ENCODE assay signal across 1 cellular context in the genomic region with DNA sequence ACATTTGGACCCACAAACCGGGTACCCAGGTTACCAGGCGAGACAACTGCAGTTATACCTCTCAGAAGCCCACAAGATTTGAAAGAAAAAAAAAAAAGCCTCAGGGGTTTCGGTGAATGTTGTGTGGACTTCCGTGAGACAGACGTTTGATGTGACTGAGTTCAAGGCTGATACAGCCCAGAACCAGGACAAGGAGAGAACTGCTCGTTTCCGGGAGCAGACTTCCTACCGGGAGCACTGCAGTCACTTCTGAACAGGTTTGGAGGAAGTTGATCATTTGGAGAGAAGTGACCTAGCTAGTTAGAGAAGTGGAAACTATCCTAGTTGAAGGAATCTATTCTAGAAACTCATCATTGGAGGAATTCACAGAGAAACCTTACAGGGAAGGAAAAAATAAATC.
A peak's percentile ranks its signal among the peaks of the same experiment; 100 is the strongest.
TF ChIP-seq lines count a peak whose summit lies in the region.

No MANE protein-coding gene starts in this region.

TF ChIP-seq in K562, 482 proteins besides CTCF, POLR2A, EP300 and RAD21:
- TF ChIP-seq HOXB6 (CRISPR knock-in tag; IDR thresholded peaks at IDR 0.05; ENCODE audit: borderline replicate concordance) (no peak), OTX1 (CRISPR knock-in tag; IDR thresholded peaks at IDR 0.05) (no peak), ELF1 (tag; IDR thresholded peaks at IDR 0.05) (0 out of 2 replicates have a peak, but pooled peaks have one; percentile 23), FOXA3 (CRISPR knock-in tag; conservative IDR thresholded peaks at IDR 0.05 in 1 of 2, IDR thresholded peaks at IDR 0.05 in 1 of 2) (no peak), POLR2AphosphoS5 (IDR thresholded peaks at IDR 0.05; ENCODE audit: control insufficient read depth, insufficient read depth, low read depth, low read length) (no peak), ZNF197 (CRISPR knock-in tag; IDR thresholded peaks at IDR 0.05; ENCODE audit: low read depth) (0 out of 2 replicates have a peak, but pooled peaks have one; percentile 6), NRF1 (conservative IDR thresholded peaks at IDR 0.05 in 1 of 2, IDR thresholded peaks at IDR 0.05 in 1 of 2) (no peak), GABPA (tag; conservative IDR thresholded peaks at IDR 0.05; ENCODE audit: low read depth) (peak; percentile 49; the same call in 1 of the 2 replicates), PTBP1 (IDR thresholded peaks at IDR 0.05; ENCODE audit: low read depth, low read length) (no peak), TEAD2 (tag; IDR thresholded peaks at IDR 0.05) (no peak), ZNF766 (CRISPR knock-in tag; conservative IDR thresholded peaks at IDR 0.05) (0 out of 2 replicates have a peak, but pooled peaks have one; percentile 21), ZNF76 (CRISPR knock-in tag; IDR thresholded peaks at IDR 0.05; ENCODE audit: borderline replicate concordance) (no peak), SIN3A (IDR thresholded peaks at IDR 0.05; ENCODE audit: borderline replicate concordance in 2 of 2, control insufficient read depth in 1 of 2, low read depth in 2 of 2, low read length in 2 of 2) (0 out of 4 replicates have a peak, but pooled peaks of 1 of the 2 experiments have one; percentile 14), ZNF384 (IDR thresholded peaks at IDR 0.05; ENCODE audit: low read depth, low read length) (0 out of 2 replicates have a peak, but pooled peaks have one; percentile 18), NR4A1 (CRISPR knock-in tag; IDR thresholded peaks at IDR 0.05) (no peak), NR4A1 (tag; IDR thresholded peaks at IDR 0.05) (no peak), ZNF644 (tag; IDR thresholded peaks at IDR 0.05; ENCODE audit: low read depth) (0 out of 2 replicates have a peak, but pooled peaks have one; percentile 24)
- TF ChIP-seq, protein P1, sequence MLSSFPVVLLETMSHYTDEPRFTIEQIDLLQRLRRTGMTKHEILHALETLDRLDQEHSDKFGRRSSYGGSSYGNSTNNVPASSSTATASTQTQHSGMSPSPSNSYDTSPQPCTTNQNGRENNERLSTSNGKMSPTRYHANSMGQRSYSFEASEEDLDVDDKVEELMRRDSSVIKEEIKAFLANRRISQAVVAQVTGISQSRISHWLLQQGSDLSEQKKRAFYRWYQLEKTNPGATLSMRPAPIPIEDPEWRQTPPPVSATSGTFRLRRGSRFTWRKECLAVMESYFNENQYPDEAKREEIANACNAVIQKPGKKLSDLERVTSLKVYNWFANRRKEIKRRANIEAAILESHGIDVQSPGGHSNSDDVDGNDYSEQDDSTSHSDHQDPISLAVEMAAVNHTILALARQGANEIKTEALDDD (IDR thresholded peaks at IDR 0.05), result peak; percentile 87
- TF ChIP-seq, protein P2, sequence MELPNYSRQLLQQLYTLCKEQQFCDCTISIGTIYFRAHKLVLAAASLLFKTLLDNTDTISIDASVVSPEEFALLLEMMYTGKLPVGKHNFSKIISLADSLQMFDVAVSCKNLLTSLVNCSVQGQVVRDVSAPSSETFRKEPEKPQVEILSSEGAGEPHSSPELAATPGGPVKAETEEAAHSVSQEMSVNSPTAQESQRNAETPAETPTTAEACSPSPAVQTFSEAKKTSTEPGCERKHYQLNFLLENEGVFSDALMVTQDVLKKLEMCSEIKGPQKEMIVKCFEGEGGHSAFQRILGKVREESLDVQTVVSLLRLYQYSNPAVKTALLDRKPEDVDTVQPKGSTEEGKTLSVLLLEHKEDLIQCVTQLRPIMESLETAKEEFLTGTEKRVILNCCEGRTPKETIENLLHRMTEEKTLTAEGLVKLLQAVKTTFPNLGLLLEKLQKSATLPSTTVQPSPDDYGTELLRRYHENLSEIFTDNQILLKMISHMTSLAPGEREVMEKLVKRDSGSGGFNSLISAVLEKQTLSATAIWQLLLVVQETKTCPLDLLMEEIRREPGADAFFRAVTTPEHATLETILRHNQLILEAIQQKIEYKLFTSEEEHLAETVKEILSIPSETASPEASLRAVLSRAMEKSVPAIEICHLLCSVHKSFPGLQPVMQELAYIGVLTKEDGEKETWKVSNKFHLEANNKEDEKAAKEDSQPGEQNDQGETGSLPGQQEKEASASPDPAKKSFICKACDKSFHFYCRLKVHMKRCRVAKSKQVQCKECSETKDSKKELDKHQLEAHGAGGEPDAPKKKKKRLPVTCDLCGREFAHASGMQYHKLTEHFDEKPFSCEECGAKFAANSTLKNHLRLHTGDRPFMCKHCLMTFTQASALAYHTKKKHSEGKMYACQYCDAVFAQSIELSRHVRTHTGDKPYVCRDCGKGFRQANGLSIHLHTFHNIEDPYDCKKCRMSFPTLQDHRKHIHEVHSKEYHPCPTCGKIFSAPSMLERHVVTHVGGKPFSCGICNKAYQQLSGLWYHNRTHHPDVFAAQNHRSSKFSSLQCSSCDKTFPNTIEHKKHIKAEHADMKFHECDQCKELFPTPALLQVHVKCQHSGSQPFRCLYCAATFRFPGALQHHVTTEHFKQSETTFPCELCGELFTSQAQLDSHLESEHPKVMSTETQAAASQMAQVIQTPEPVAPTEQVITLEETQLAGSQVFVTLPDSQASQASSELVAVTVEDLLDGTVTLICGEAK (IDR thresholded peaks at IDR 0.05), result peak; percentile 4; the same call in 1 of the 2 replicates
- TF ChIP-seq, protein P2 (CRISPR knock-in tag; IDR thresholded peaks at IDR 0.05), result no peak
